20 cellular contexts compared by ENCODE assay signal in the genomic region with DNA sequence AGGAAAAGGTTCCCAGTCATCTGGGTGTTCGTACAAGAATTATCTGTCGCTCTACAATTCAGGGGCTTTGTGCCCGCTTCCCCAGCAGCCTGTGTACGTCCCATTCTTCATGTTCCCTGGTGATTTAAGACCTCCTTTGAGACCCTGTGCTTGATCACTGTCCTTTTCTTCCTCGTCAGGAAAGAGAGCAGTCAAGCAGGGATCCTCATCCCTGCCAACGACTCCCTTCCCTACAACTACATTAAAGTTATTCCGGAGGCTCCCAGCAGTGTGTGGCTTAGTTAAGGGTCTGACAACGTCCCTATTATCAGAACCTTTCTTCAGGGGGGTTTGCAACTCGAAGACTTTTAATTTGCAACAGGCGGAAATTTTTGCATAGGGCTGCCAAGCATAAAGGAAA.
DNase-seq lines count a peak whose midpoint lies in the region; ATAC-seq, FAIRE-seq and TF ChIP-seq lines count a peak whose summit lies in the region.
"Had no signal": no experiment of that assay in that cellular context is flagged by ENCODE, and none has a peak within 500 bp of the region (broad histone marks: within the 10 kb centered on the region; RNA-seq: fewer than 3 reads in every experiment).

No MANE protein-coding gene starts in this region.

- no peak overlapping the region for H3K27ac ChIP-seq in CD4-positive, alpha-beta T cell (ENCODE audit: low read depth, low read length)
- H3K27ac ChIP-seq in OCI-LY3 (ENCODE audit: low read length), result no peak overlapping the region
- H3K27ac ChIP-seq in H1 (ENCODE audit: low read depth, low read length), result no peak overlapping the region
- H3K27ac ChIP-seq in CD8-positive, alpha-beta T cell (ENCODE audit: low read depth, low read length), result no peak overlapping the region
- H3K27ac ChIP-seq: body of pancreas, colonic mucosa had no signal

- no peak for ATAC-seq in CD4-positive, alpha-beta T cell (ENCODE audit: poor library complexity)
- no peak for ATAC-seq in HG02642 (IDR thresholded peaks at IDR 0.05; ENCODE audit: poor library complexity, unreplicated experiment)
- ATAC-seq in CD8-positive, alpha-beta T cell, result no peak
- ATAC-seq: body of pancreas, sciatic nerve had no signal

- H3K4me2 ChIP-seq in OCI-LY3 (ENCODE audit: low read length) (peak overlapping the region; percentile 34), H1 (ENCODE audit: insufficient read depth in 1 of 2, low read depth in 2 of 2, low read length in 2 of 2) (no peak overlapping the region; a peak in 1 of 4 replicates)

- WGBS in H1 (ENCODE audit: extremely low coverage in 1 of 2, insufficient coverage in 1 of 2, insufficient read length in 1 of 2, insufficient replicate concordance in 2 of 2, low coverage in 1 of 2, low lambda C conversion rate in 2 of 2, missing lambda C conversion rate in 1 of 2), 2 experiments, result 61% methylated on average over 10 of the region's 10 CpGs; no CpG with 5 or more reads in 1 of the 2 experiments

- H2AFZ ChIP-seq in OCI-LY3 (ENCODE audit: low read depth, low read length) (no peak overlapping the region), H1 (ENCODE audit: low read length) (no peak overlapping the region)

- no peaks in the 10 kb centered on the region for H3K9me3 Mint-ChIP-seq in CD4-positive, alpha-beta T cell
- no peaks in the 10 kb centered on the region for H3K9me3 Mint-ChIP-seq in neural crest cell
- H3K9me3 Mint-ChIP-seq in CD8-positive, alpha-beta T cell, result no peaks in the 10 kb centered on the region
- H3K9me3 Mint-ChIP-seq: activated T-helper 2 cell treated with anti-CD3 and anti-CD28 coated beads, Interferon-gamma antibody, Interleukin-2, Interleukin-4, amounts not matched to agents 10 μg/mL and 5 μg/mL and 100 μg/mL, durations not matched to agents 14 hours and 24 hours and 36 hours; CD4-positive, alpha-beta memory T cell had no signal

- H3K36me3 ChIP-seq in OCI-LY3 (replicated peaks; ENCODE audit: low read depth, low read length) (no peaks in the 10 kb centered on the region), H1 (ENCODE audit: control insufficient read depth in 2 of 4, insufficient read depth in 4 of 4, low read length in 3 of 4) (no peaks in the 10 kb centered on the region)
- no peaks in the 10 kb centered on the region for H3K36me3 ChIP-seq in CD8-positive, alpha-beta T cell (ENCODE audit: insufficient read depth, low read length)
- H3K36me3 ChIP-seq: colonic mucosa had no signal

- no peak for TF ChIP-seq EP300 in H1 (IDR thresholded peaks at IDR 0.05; ENCODE audit: borderline replicate concordance in 1 of 2, low read depth in 2 of 2, low read length in 2 of 2)

- H3K9ac ChIP-seq in OCI-LY3 (ENCODE audit: low read length), result no peak overlapping the region
- H3K9ac ChIP-seq in H1 (replicated peaks in 1 of 4; ENCODE audit: extremely low read depth in 1 of 4, low read depth in 3 of 4, low read length in 3 of 4), result no peak overlapping the region

- H3K27me3 Mint-ChIP-seq in CD4-positive, alpha-beta T cell, result no peaks in the 10 kb centered on the region
- no peaks in the 10 kb centered on the region for H3K27me3 Mint-ChIP-seq in neural crest cell (ENCODE audit: low read depth)
- H3K27me3 Mint-ChIP-seq in CD8-positive, alpha-beta T cell (ENCODE audit: low read depth), result no peaks in the 10 kb centered on the region
- H3K27me3 Mint-ChIP-seq: CD4-positive, alpha-beta memory T cell had no signal

- no peak overlapping the region for H4K5ac ChIP-seq in H1 (ENCODE audit: insufficient read length, low read depth, low read length)

- no peaks in the 10 kb centered on the region for H3K27me3 ChIP-seq in CD4-positive, alpha-beta T cell (ENCODE audit: control insufficient read depth, insufficient read depth, low read length)
- H3K27me3 ChIP-seq in OCI-LY3 (ENCODE audit: low read depth, low read length) (peaks cover 71% of the 10 kb centered on the region), H1 (replicated peaks in 1 of 4; ENCODE audit: control insufficient read depth in 3 of 4, extremely low read depth in 1 of 4, insufficient read depth in 3 of 4, low read length in 3 of 4) (no peaks in the 10 kb centered on the region)
- H3K27me3 ChIP-seq in CD8-positive, alpha-beta T cell (ENCODE audit: insufficient read depth, low read length), result no peaks in the 10 kb centered on the region
- H3K27me3 ChIP-seq: body of pancreas, colonic mucosa had no signal

- no peak for TF ChIP-seq POLR2A in H1 (IDR thresholded peaks at IDR 0.05; ENCODE audit: control extremely low read depth in 1 of 2, low read depth in 2 of 2, low read length in 2 of 2)

- no peak overlapping the region for H2BK5ac ChIP-seq in H1 (ENCODE audit: low read depth, low read length)

- H3K36me3 Mint-ChIP-seq in CD4-positive, alpha-beta T cell (ENCODE audit: low read depth), result peaks cover 48% of the 10 kb centered on the region
- H3K36me3 Mint-ChIP-seq in neural crest cell (ENCODE audit: low read depth), result no peaks in the 10 kb centered on the region
- H3K36me3 Mint-ChIP-seq in CD8-positive, alpha-beta T cell, result peaks cover 59% of the 10 kb centered on the region

- H3K79me1 ChIP-seq in H1 (ENCODE audit: low read depth, low read length), result no peaks in the 10 kb centered on the region

- H3K9me3 ChIP-seq in CD4-positive, alpha-beta T cell (ENCODE audit: control insufficient read depth, low read length), result no peaks in the 10 kb centered on the region
- H3K9me3 ChIP-seq in OCI-LY3 (ENCODE audit: insufficient read depth, low read length) (no peaks in the 10 kb centered on the region), H1 (ENCODE audit: insufficient read depth in 2 of 2, low read depth in 1 of 2, low read length in 1 of 2) (no peaks in the 10 kb centered on the region)
- H3K9me3 ChIP-seq in CD8-positive, alpha-beta T cell (ENCODE audit: low read length), result no peaks in the 10 kb centered on the region
- H3K9me3 ChIP-seq: body of pancreas, colonic mucosa had no signal

- no peak overlapping the region for H3K56ac ChIP-seq in H1 (replicated peaks; ENCODE audit: insufficient read length, low read depth, low read length)

- no peak for TF ChIP-seq RAD21 in H1 (IDR thresholded peaks at IDR 0.05 in 1 of 2, conservative IDR thresholded peaks at IDR 0.05 in 1 of 2; ENCODE audit: low read depth in 2 of 2, low read length in 2 of 2)

- no peak overlapping the region for H2AK5ac ChIP-seq in H1 (ENCODE audit: low read depth, low read length)

- H3K14ac ChIP-seq in H1 (ENCODE audit: insufficient read length), result no peak overlapping the region

- H3K4me3 ChIP-seq in OCI-LY3 (ENCODE audit: low read length) (no peak overlapping the region), H1 (ENCODE audit: extremely low read depth in 1 of 4, insufficient read depth in 2 of 4, low read depth in 3 of 4, low read length in 4 of 4) (no peak overlapping the region)
- H3K4me3 ChIP-seq in CD8-positive, alpha-beta T cell (ENCODE audit: low read depth, low read length), result no peak overlapping the region
- H3K4me3 ChIP-seq: body of pancreas, colonic mucosa had no signal

- peaks cover 14% of the 10 kb centered on the region for H3K4me1 ChIP-seq in OCI-LY3 (ENCODE audit: low read length)
- H3K4me1 ChIP-seq in H1 (replicated peaks in 1 of 4; ENCODE audit: control insufficient read depth in 3 of 4, insufficient read depth in 4 of 4, low read length in 3 of 4), result peaks cover 0 to 4% (median under 1%) of the 10 kb centered on the region in 4 experiments; a peak in 2 of 7 replicates
- H3K4me1 ChIP-seq in CD8-positive, alpha-beta T cell (ENCODE audit: insufficient read depth, low read length), result peaks cover 34% of the 10 kb centered on the region
- H3K4me1 ChIP-seq: colonic mucosa had no signal

- H2BK15ac ChIP-seq in H1 (ENCODE audit: low read length), result no peak overlapping the region

- CTCF ChIA-PET in CD4-positive, alpha-beta T cell (lab: Charles Lee), result no interaction called here
- CTCF ChIA-PET in H1 (lab: Charles Lee; ENCODE audit: partially characterized antibody), result no interaction called here
- CTCF ChIA-PET in CD8-positive, alpha-beta T cell (lab: Charles Lee), result no interaction called here

- no peak overlapping the region for H4K8ac ChIP-seq in H1 (ENCODE audit: extremely low read depth, insufficient read depth, low read length)

- POLR2A ChIA-PET in CD4-positive, alpha-beta T cell (lab: Charles Lee), result no interaction called here
- POLR2A ChIA-PET in H1 (lab: Charles Lee; ENCODE audit: partially characterized antibody), result no interaction called here
- POLR2A ChIA-PET in CD8-positive, alpha-beta T cell (lab: Charles Lee), result no interaction called here

- H3K4me3 Mint-ChIP-seq in CD4-positive, alpha-beta T cell, result no peak overlapping the region
- H3K4me3 Mint-ChIP-seq in neural crest cell, result no peak overlapping the region
- no peak overlapping the region for H3K4me3 Mint-ChIP-seq in CD8-positive, alpha-beta T cell
- H3K4me3 Mint-ChIP-seq: CD4-positive, alpha-beta memory T cell had no signal

- H3K18ac ChIP-seq in H1 (ENCODE audit: extremely low read depth, low read length), result no peak overlapping the region

- intact Hi-C loops in CD4-positive, alpha-beta T cell (cut with DNase I, micrococcal nuclease), result no loop called here
- intact Hi-C loops in CD8-positive, alpha-beta T cell (cut with DNase I, micrococcal nuclease), result no loop called here

- H3K4me1 Mint-ChIP-seq in CD4-positive, alpha-beta T cell (ENCODE audit: low read depth), result peaks cover 89% of the 10 kb centered on the region
- H3K4me1 Mint-ChIP-seq in neural crest cell, result peaks cover 8% of the 10 kb centered on the region
- peaks cover 79% of the 10 kb centered on the region for H3K4me1 Mint-ChIP-seq in CD8-positive, alpha-beta T cell (ENCODE audit: low read depth)

- TF ChIP-seq CTCF in CD4-positive, alpha-beta T cell (IDR thresholded peaks at IDR 0.05), result no peak
- TF ChIP-seq CTCF in OCI-LY3 (IDR thresholded peaks at IDR 0.05; ENCODE audit: low read depth, low read length), result no peak
- no peak for TF ChIP-seq CTCF in H1 (IDR thresholded peaks at IDR 0.05; ENCODE audit: control extremely low read depth in 1 of 3, insufficient read depth in 1 of 3, low read depth in 1 of 3, low read length in 3 of 3)
- no peak for TF ChIP-seq CTCF in neural crest cell (conservative IDR thresholded peaks at IDR 0.05)
- no peak for TF ChIP-seq CTCF in CD8-positive, alpha-beta T cell (IDR thresholded peaks at IDR 0.05)

- H2BK120ac ChIP-seq in H1 (replicated peaks; ENCODE audit: low read depth, low read length), result no peak overlapping the region

- peak overlapping the region; percentile 3 for H3K27ac Mint-ChIP-seq in CD4-positive, alpha-beta T cell
- H3K27ac Mint-ChIP-seq in neural crest cell (ENCODE audit: unreplicated experiment), result peak overlapping the region; percentile 40
- H3K27ac Mint-ChIP-seq in CD8-positive, alpha-beta T cell, result no peak overlapping the region
- H3K27ac Mint-ChIP-seq: activated T-helper 2 cell treated with anti-CD3 and anti-CD28 coated beads, Interferon-gamma antibody, Interleukin-2, Interleukin-4, amounts not matched to agents 10 μg/mL and 5 μg/mL and 100 μg/mL, durations not matched to agents 14 hours and 24 hours and 36 hours had no signal

- no peak overlapping the region for H3K4ac ChIP-seq in H1 (replicated peaks; ENCODE audit: insufficient read length, low read depth, low read length)

- H3K79me2 ChIP-seq in OCI-LY3 (ENCODE audit: low read length), result no peaks in the 10 kb centered on the region
- no peaks in the 10 kb centered on the region for H3K79me2 ChIP-seq in H1 (ENCODE audit: control insufficient read depth in 1 of 2, insufficient read depth in 2 of 2, low read length in 2 of 2)

- no peak overlapping the region for H2BK20ac ChIP-seq in H1 (ENCODE audit: low read length)

- FAIRE-seq in H1 (lab: Jason Lieb, UNC), result no peak

- no peaks in the 10 kb centered on the region; the same call in 1 of the 2 replicates for H3K23me2 ChIP-seq in H1 (ENCODE audit: low read depth, low read length)

- H4K91ac ChIP-seq in H1 (replicated peaks; ENCODE audit: insufficient read length, low read length), result no peak overlapping the region

- no peak for DNase-seq in CD4-positive, alpha-beta T cell
- no peak for DNase-seq in H1 (ENCODE audit: low read depth in 1 of 2, low spot score in 2 of 2)
- DNase-seq in neural crest cell (ENCODE audit: low read depth, low spot score), result no peak
- no peak for DNase-seq in CD8-positive, alpha-beta T cell
- no peak for DNase-seq in activated T-cell treated with anti-CD3 and anti-CD28 coated beads, Interleukin-2, amount 50 U/mL, for 48 hours
- DNase-seq: activated CD4-positive, alpha-beta T cell treated with anti-CD3 and anti-CD28 coated beads, Interleukin-2, amount 50 U/mL, for 1 hour; body of pancreas; CD4-positive, alpha-beta memory T cell; colonic mucosa; DMS53; mammary epithelial cell; NCI-H1048; NCI-H2081; NCI-H345; RPMI8226; stimulated activated CD8-positive, alpha-beta memory T cell treated with anti-CD3 and anti-CD28 coated beads, Interleukin-4, amount 100 ng/mL, for 48 hours had no signal

- H3K23ac ChIP-seq in H1 (ENCODE audit: insufficient read length), result no peak overlapping the region

- 0 out of 2 replicates have a peak, but pooled peaks cover 3% of the 10 kb centered on the region for H4K20me1 ChIP-seq in OCI-LY3 (ENCODE audit: insufficient read depth, low read length)
- no peaks in the 10 kb centered on the region for H4K20me1 ChIP-seq in H1 (replicated peaks in 1 of 2; ENCODE audit: control insufficient read depth in 1 of 2, insufficient read depth in 2 of 2, low read length in 2 of 2)

- H2BK12ac ChIP-seq in H1 (ENCODE audit: low read depth, low read length), result peak overlapping the region; percentile 32; the same call in 1 of the 2 replicates
